Comparison of ENCODE assay signal across 15 cellular contexts in genomic region chr1:26546819-26547218, GRCh38. TPM values are rescaled to one million over a fixed set of nuclear protein-coding genes. Genes with fewer than 3 reads are reported as not detected.
A peak's percentile ranks its signal among the peaks of the same experiment; 100 is the strongest.
DNase-seq lines count a peak whose midpoint lies in the region; ATAC-seq and TF ChIP-seq lines count a peak whose summit lies in the region.
"Had no signal": no experiment of that assay in that cellular context is flagged by ENCODE, and none has a peak within 500 bp of the region (broad histone marks: within the 10 kb centered on the region; RNA-seq: fewer than 3 reads in every experiment).

No MANE protein-coding gene starts in this region.

- CTCF ChIA-PET in activated CD4-positive, alpha-beta memory T cell treated with anti-CD3 and anti-CD28 coated beads, Interleukin-2, amount 10 ng/mL, durations not matched to agents 7 days and 5 days (lab: Charles Lee), result interaction anchor here (0.5 to 4.0 kb wide), 3 partner anchors 9 to 47 kb away, joined by 3 to 29 read pairs (median 7); no protein-coding TSS in a partner anchor

- no peak for TF ChIP-seq CTCF in GM06990 (IDR thresholded peaks at IDR 0.05; ENCODE audit: insufficient read depth, low read length, poor library complexity, severe bottlenecking)
- no peak for TF ChIP-seq CTCF in foreskin fibroblast (IDR thresholded peaks at IDR 0.05; ENCODE audit: low read depth, low read length)

- POLR2A ChIA-PET in activated CD4-positive, alpha-beta memory T cell treated with anti-CD3 and anti-CD28 coated beads, Interleukin-2, amount 10 ng/mL, durations not matched to agents 7 days and 5 days (lab: Charles Lee), result interaction anchor here (0.9 to 6.5 kb wide), 5 partner anchors 9 to 318 kb away, joined by 4 to 38 read pairs (median 7); partner anchors contain the start of gene RPS6KA1

- DNase-seq in GM06990 (ENCODE audit: extremely low read depth, insufficient read length) (no peak), memory B cell (ENCODE audit: low spot score in 2 of 2) (no peak), SIG-M5 (lab: John Stamatoyannopoulos, UW) (no peak), foreskin fibroblast (no peak), GM03348 (ENCODE audit: low spot score) (no peak)
- no peak for DNase-seq in activated CD4-positive, alpha-beta memory T cell treated with anti-CD3 and anti-CD28 coated beads, Interleukin-2, amount 10 ng/mL, durations not matched to agents 7 days and 5 days
- DNase-seq: effector CD8-positive, alpha-beta T cell; GDM1; NCI-H1092; NCI-H2227 treated with DMSO at 0.1 percent for 48 hours; PC-3; right cardiac atrium had no signal

- no peaks in the 10 kb centered on the region for H3K9me3 Mint-ChIP-seq in activated CD4-positive, alpha-beta memory T cell treated with anti-CD3 and anti-CD28 coated beads, Interleukin-2, amount 10 ng/mL, durations not matched to agents 7 days and 5 days
- no peaks in the 10 kb centered on the region for H3K9me3 Mint-ChIP-seq in memory B cell

- peaks cover 82% of the 10 kb centered on the region for H3K4me1 ChIP-seq in BLaER1

- peaks cover 55% of the 10 kb centered on the region for H3K36me3 Mint-ChIP-seq in activated CD4-positive, alpha-beta memory T cell treated with anti-CD3 and anti-CD28 coated beads, Interleukin-2, amount 10 ng/mL, durations not matched to agents 7 days and 5 days (ENCODE audit: low read depth)
- H3K36me3 Mint-ChIP-seq in memory B cell, result peaks cover 22% of the 10 kb centered on the region

- H3K9ac ChIP-seq in BLaER1, result peak overlapping the region; percentile 93

- H3K27me3 ChIP-seq in BLaER1 (no peaks in the 10 kb centered on the region), GM06990 (replicated peaks; ENCODE audit: control insufficient read depth, insufficient read depth, low read length) (no peaks in the 10 kb centered on the region)

- H3K4me3 Mint-ChIP-seq in activated CD4-positive, alpha-beta memory T cell treated with anti-CD3 and anti-CD28 coated beads, Interleukin-2, amount 10 ng/mL, durations not matched to agents 7 days and 5 days, result peak overlapping the region; percentile 92
- H3K4me3 Mint-ChIP-seq in memory B cell, result peak overlapping the region; percentile 89

- peak overlapping the region; percentile 100 for H3K4me2 ChIP-seq in BLaER1

- H3K9me3 ChIP-seq in BLaER1, result no peaks in the 10 kb centered on the region
- H3K9me3 ChIP-seq: gastroesophageal sphincter had no signal

- peak overlapping the region; percentile 89 for H3K27ac Mint-ChIP-seq in activated CD4-positive, alpha-beta memory T cell treated with anti-CD3 and anti-CD28 coated beads, Interleukin-2, amount 10 ng/mL, durations not matched to agents 7 days and 5 days
- peak overlapping the region; percentile 90 for H3K27ac Mint-ChIP-seq in memory B cell

- H3K4me3 ChIP-seq in BLaER1, result peak overlapping the region; percentile 85
- H3K4me3 ChIP-seq in GM06990 (replicated peaks; ENCODE audit: low read depth, low read length), result peak overlapping the region; percentile 95
- H3K4me3 ChIP-seq in foreskin fibroblast (ENCODE audit: low read depth in 1 of 2, low read length in 2 of 2), result no peak overlapping the region

- H3K36me3 ChIP-seq in BLaER1 (peaks cover 53% of the 10 kb centered on the region), GM06990 (ENCODE audit: control insufficient read depth, insufficient read depth, low read length) (peaks cover 21% of the 10 kb centered on the region)

- peak overlapping the region; percentile 95 for H3K27ac ChIP-seq in BLaER1

- H3K27me3 Mint-ChIP-seq in activated CD4-positive, alpha-beta memory T cell treated with anti-CD3 and anti-CD28 coated beads, Interleukin-2, amount 10 ng/mL, durations not matched to agents 7 days and 5 days, result no peaks in the 10 kb centered on the region
- H3K27me3 Mint-ChIP-seq in memory B cell, result no peaks in the 10 kb centered on the region

- ATAC-seq in memory B cell (ENCODE audit: low read depth) (no peak), GM19324 (IDR thresholded peaks at IDR 0.05; ENCODE audit: low FRiP score, unreplicated experiment) (no peak)
- ATAC-seq: gastroesophageal sphincter, PC-3, right cardiac atrium had no signal

- H3K4me1 Mint-ChIP-seq in activated CD4-positive, alpha-beta memory T cell treated with anti-CD3 and anti-CD28 coated beads, Interleukin-2, amount 10 ng/mL, durations not matched to agents 7 days and 5 days, result peaks cover 76% of the 10 kb centered on the region
- H3K4me1 Mint-ChIP-seq in memory B cell, result peaks cover 53% of the 10 kb centered on the region

- peaks cover 51% of the 10 kb centered on the region for H4K20me1 ChIP-seq in BLaER1

RNA-seq across cellular contexts. Expression of gene RPS6KA1, which starts 17.3 kb away (rescaled TPM):
- 100 to 1,000 TPM; 170 to 175 TPM for total RNA-seq in activated CD4-positive, alpha-beta memory T cell treated with anti-CD3 and anti-CD28 coated beads, Interleukin-2, amount 10 ng/mL, durations not matched to agents 7 days and 5 days

Comparison
In these comparisons a context has a peak if more than half of its experiments do, and no peak if none do; other contexts are left out.
1. H3K4me3 ChIP-seq: peak in BLaER1 (single experiment) and GM06990 (single experiment); none in foreskin fibroblast (0 of 2).